ENCODE assay signal across 8 cellular contexts in the genomic region with DNA sequence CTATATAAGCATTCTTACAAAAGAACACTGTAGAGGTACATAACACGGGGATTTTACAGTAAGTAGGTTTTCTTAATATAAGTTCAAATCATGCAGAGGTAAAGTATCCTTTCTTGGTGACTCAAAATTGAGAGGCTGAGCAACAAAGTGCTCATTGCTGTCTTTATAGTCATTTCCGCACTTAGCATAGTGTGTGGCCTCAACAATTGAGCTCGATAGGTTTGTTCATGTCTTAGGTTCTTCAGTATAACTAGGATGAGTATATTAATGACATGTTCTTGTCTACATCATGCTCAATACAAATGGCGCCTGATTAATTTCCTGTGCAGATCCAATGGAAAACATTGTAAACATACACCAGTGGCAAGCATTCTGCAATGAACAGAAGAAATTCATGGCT. TPM values are rescaled to one million over a fixed set of nuclear protein-coding genes. Genes with fewer than 3 reads are reported as not detected.
DNase-seq lines count a peak whose midpoint lies in the region; ATAC-seq, FAIRE-seq and TF ChIP-seq lines count a peak whose summit lies in the region.

No MANE protein-coding gene starts in this region.

- peaks cover 3% of the 10 kb centered on the region for H3K79me2 ChIP-seq in endothelial cell of umbilical vein (ENCODE audit: control insufficient read depth, insufficient read depth, low read length)

- intact Hi-C loops in Panc1 (cut with micrococcal nuclease; ENCODE audit: unreplicated experiment) (no loop called here), endothelial cell of umbilical vein (cut with micrococcal nuclease) (loop anchor here (10.0 kb wide), 2 partner anchors 179 to 539 kb away; a partner anchor contains a TSS), ovary (cut with DNase I) (loop anchor here (2.0 to 10.0 kb wide), 6 partner anchors 131 to 1461 kb away; a partner anchor contains a TSS), left colon (cut with DNase I, micrococcal nuclease) (loop anchor here in 1 of 2 donors (10.0 kb wide), 1 partner anchor 219 kb away; a partner anchor contains a TSS)

- no peak for TF ChIP-seq POLR2A in endothelial cell of umbilical vein (IDR thresholded peaks at IDR 0.05; ENCODE audit: low read depth, low read length)
- no peak for TF ChIP-seq POLR2A in ovary (IDR thresholded peaks at IDR 0.05)

- no peaks in the 10 kb centered on the region for H4K20me1 ChIP-seq in endothelial cell of umbilical vein (replicated peaks; ENCODE audit: control insufficient read depth, extremely low read depth, insufficient read depth, low read length)

- no peaks in the 10 kb centered on the region for H3K9me1 ChIP-seq in endothelial cell of umbilical vein (replicated peaks; ENCODE audit: control insufficient read depth, extremely low read depth, insufficient read depth, low read length)

- CTCF ChIA-PET in Panc1 (lab: Charles Lee) (no interaction called here), endothelial cell of umbilical vein (lab: Charles Lee) (interaction anchor here (0.7 to 1.7 kb wide), 11 partner anchors 53 to 210 kb away, joined by 3 to 6 read pairs (median 3); no protein-coding TSS in a partner anchor)

- H3K27ac ChIP-seq in Panc1 (ENCODE audit: low read length) (peak overlapping the region; percentile 83), endothelial cell of umbilical vein (ENCODE audit: insufficient read depth, low read depth, low read length) (no peak overlapping the region), ovary (no peak overlapping the region)

- TF ChIP-seq EP300 in ovary (IDR thresholded peaks at IDR 0.05): no peak

- ATAC-seq in Panc1 (no peak), left colon (no peak)

- H3K4me2 ChIP-seq in endothelial cell of umbilical vein (ENCODE audit: insufficient read depth, low read length): peak overlapping the region; percentile 86

- H3K27me3 ChIP-seq in Panc1 (ENCODE audit: control insufficient read depth, insufficient read depth, low read length) (no peaks in the 10 kb centered on the region), endothelial cell of umbilical vein (ENCODE audit: control insufficient read depth in 2 of 2, insufficient read depth in 2 of 2, low read length in 2 of 2) (no peaks in the 10 kb centered on the region), ovary (no peaks in the 10 kb centered on the region)

- WGBS in ovary, 3 donors: 69 to 76% (median 73%) methylated on average over 4 of the region's 4 CpGs

- peak; percentile 67 for FAIRE-seq in endothelial cell of umbilical vein (lab: Jason Lieb, UNC)

- no peak for TF ChIP-seq CTCF in Panc1 (IDR thresholded peaks at IDR 0.05)
- no peak for TF ChIP-seq CTCF in endothelial cell of umbilical vein (IDR thresholded peaks at IDR 0.05; ENCODE audit: extremely low read depth in 1 of 2, insufficient read depth in 1 of 2, low read depth in 1 of 2, low read length in 2 of 2)
- no peak for TF ChIP-seq CTCF in ovary (IDR thresholded peaks at IDR 0.05)

- H3K36me3 ChIP-seq in Panc1 (ENCODE audit: control insufficient read depth, insufficient read depth, low read length): no peaks in the 10 kb centered on the region
- no peaks in the 10 kb centered on the region for H3K36me3 ChIP-seq in endothelial cell of umbilical vein (ENCODE audit: control insufficient read depth in 2 of 2, extremely low read depth in 1 of 2, insufficient read depth in 2 of 2, low read length in 2 of 2)
- no peaks in the 10 kb centered on the region for H3K36me3 ChIP-seq in ovary

- peaks cover 33% of the 10 kb centered on the region for H3K4me1 ChIP-seq in Panc1 (ENCODE audit: control insufficient read depth, insufficient read depth, low read length)
- peaks cover 22% of the 10 kb centered on the region for H3K4me1 ChIP-seq in endothelial cell of umbilical vein (ENCODE audit: control insufficient read depth, extremely low read depth, insufficient read depth, low read length)
- peaks cover 14% of the 10 kb centered on the region for H3K4me1 ChIP-seq in ovary (ENCODE audit: insufficient read depth)

- DNase-seq in NCI-H510A treated with DMSO at 0.1 percent for 48 hours (lab: John Stamatoyannopoulos, UW) (peak; percentile 4), NCI-H510A (lab: John Stamatoyannopoulos, UW) (no peak), Panc1 (ENCODE audit: low read depth, low spot score) (no peak), endothelial cell of umbilical vein (ENCODE audit: low read depth, low spot score) (no peak), ovary (no peak), left colon (no peak), LoVo (ENCODE audit: low spot score) (no peak), middle frontal gyrus (ENCODE audit: extremely low spot score, low spot score) (no peak)

- no peaks in the 10 kb centered on the region for H3K9me3 ChIP-seq in Panc1 (ENCODE audit: control insufficient read depth, insufficient read depth, low read depth, low read length)
- no peaks in the 10 kb centered on the region for H3K9me3 ChIP-seq in endothelial cell of umbilical vein (replicated peaks; ENCODE audit: control insufficient read depth, insufficient read depth, low read length)
- no peaks in the 10 kb centered on the region for H3K9me3 ChIP-seq in ovary

- POLR2A ChIA-PET in Panc1 (lab: Charles Lee): interaction anchor here (0.6 kb wide), 1 partner anchor 1699 kb away, joined by 8 read pairs; no protein-coding TSS in a partner anchor
- POLR2A ChIA-PET in endothelial cell of umbilical vein (lab: Charles Lee): interaction anchor here (1.3 to 2.6 kb wide), 3 partner anchors 131 to 217 kb away, joined by 3 to 16 read pairs (median 5); a partner anchor contains a TSS

- H2AFZ ChIP-seq in endothelial cell of umbilical vein (ENCODE audit: low read depth, low read length): no peak overlapping the region

- in situ Hi-C loops in Panc1 (cut with HindIII; ENCODE audit: low pct_unique_long_range_greater_than_20kb, low sequenced_read_pairs): no loop called here

- BruUV-seq in Panc1 (replicated peaks; lab: Mats Ljungman, UMichigan) (TSS peak; percentile 62), endothelial cell of umbilical vein (replicated peaks; lab: Mats Ljungman, UMichigan) (no TSS peak)

- dilution Hi-C loops in endothelial cell of umbilical vein (cut with MboI; ENCODE audit: extremely low pct_ligation_motif_present, low sequenced_read_pairs): no loop called here

- H3K9ac ChIP-seq in endothelial cell of umbilical vein (replicated peaks; ENCODE audit: extremely low read depth, insufficient read depth, low read length): no peak overlapping the region

- H3K4me3 ChIP-seq in Panc1 (ENCODE audit: low read depth in 2 of 2, low read length in 2 of 2) (peak overlapping the region; percentile 85 to 92), endothelial cell of umbilical vein (replicated peaks in 1 of 3; ENCODE audit: insufficient read depth in 1 of 3, low read depth in 1 of 3, low read length in 3 of 3) (peak overlapping the region in 1 of 3 experiments; percentile 80), ovary (peak overlapping the region; percentile 93)

TF ChIP-seq in endothelial cell of umbilical vein, 7 proteins besides CTCF, POLR2A, EP300 and RAD21:
- TF ChIP-seq FOS (IDR thresholded peaks at IDR 0.05; ENCODE audit: borderline replicate concordance, insufficient read depth, low read length): no peak
- no peak for TF ChIP-seq JUN (IDR thresholded peaks at IDR 0.05; ENCODE audit: borderline replicate concordance, insufficient read depth, insufficient read length, low read depth)
- TF ChIP-seq GATA2 (IDR thresholded peaks at IDR 0.05; ENCODE audit: insufficient read depth, insufficient read length, low read depth, low read length): no peak
- no peak for TF ChIP-seq POLR2AphosphoS5 (IDR thresholded peaks at IDR 0.05; ENCODE audit: insufficient read depth, low read depth, low read length)
- TF ChIP-seq EZH2 (IDR thresholded peaks at IDR 0.05; ENCODE audit: borderline replicate concordance, low read depth, low read length, severe bottlenecking): no peak
- no peak for TF ChIP-seq MYC (IDR thresholded peaks at IDR 0.05; ENCODE audit: low read depth, low read length)
- TF ChIP-seq, protein P1, sequence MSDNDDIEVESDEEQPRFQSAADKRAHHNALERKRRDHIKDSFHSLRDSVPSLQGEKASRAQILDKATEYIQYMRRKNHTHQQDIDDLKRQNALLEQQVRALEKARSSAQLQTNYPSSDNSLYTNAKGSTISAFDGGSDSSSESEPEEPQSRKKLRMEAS (IDR thresholded peaks at IDR 0.05; ENCODE audit: insufficient read depth, insufficient read length): no peak

RNA-seq across cellular contexts. Expression of a gene that starts 1.4 kb away (rescaled TPM):
- total RNA-seq in Panc1 (2021; ENCODE audit: unreplicated experiment) (7.8 TPM), endothelial cell of umbilical vein (5.5 TPM in 2 replicates), ovary (10 to 100 TPM in 6 of 7 donors, 1 to 10 TPM in 1; 9.9 to 17.9 (median 14.9) TPM), left colon (1 to 10 TPM; 4.2 to 4.7 TPM)
- 10.3 TPM for polyA plus RNA-seq in Panc1 (2012; ENCODE audit: insufficient read length)
- polyA plus RNA-seq in endothelial cell of umbilical vein (1.6 and 2.1 TPM in 2 replicates), ovary (10 to 100 TPM in 1 of 2 donors, 1 to 10 TPM in 1; 5.4 to 11.6 TPM)
- polyA plus RNA-seq in endothelial cell of umbilical vein (2011; cell fraction: cytosol; rRNA removed): 1.0 TPM in 2 replicates
- 9.4 TPM in 2 replicates for polyA plus RNA-seq in endothelial cell of umbilical vein (2011; cell fraction: nucleus; rRNA removed)
- polyA plus RNA-seq in endothelial cell of umbilical vein (2012): 2.9 and 3.6 TPM in 2 replicates
- 6.0 and 7.0 TPM in 2 replicates for polyA minus RNA-seq in endothelial cell of umbilical vein
- polyA minus RNA-seq in endothelial cell of umbilical vein (2011; cell fraction: cytosol; rRNA and poly(A)+ RNA removed): 4.2 TPM
- polyA minus RNA-seq in endothelial cell of umbilical vein (2011; cell fraction: nucleus; rRNA and poly(A)+ RNA removed): 13.6 and 16.5 TPM in 2 replicates
